In the genomic region with DNA sequence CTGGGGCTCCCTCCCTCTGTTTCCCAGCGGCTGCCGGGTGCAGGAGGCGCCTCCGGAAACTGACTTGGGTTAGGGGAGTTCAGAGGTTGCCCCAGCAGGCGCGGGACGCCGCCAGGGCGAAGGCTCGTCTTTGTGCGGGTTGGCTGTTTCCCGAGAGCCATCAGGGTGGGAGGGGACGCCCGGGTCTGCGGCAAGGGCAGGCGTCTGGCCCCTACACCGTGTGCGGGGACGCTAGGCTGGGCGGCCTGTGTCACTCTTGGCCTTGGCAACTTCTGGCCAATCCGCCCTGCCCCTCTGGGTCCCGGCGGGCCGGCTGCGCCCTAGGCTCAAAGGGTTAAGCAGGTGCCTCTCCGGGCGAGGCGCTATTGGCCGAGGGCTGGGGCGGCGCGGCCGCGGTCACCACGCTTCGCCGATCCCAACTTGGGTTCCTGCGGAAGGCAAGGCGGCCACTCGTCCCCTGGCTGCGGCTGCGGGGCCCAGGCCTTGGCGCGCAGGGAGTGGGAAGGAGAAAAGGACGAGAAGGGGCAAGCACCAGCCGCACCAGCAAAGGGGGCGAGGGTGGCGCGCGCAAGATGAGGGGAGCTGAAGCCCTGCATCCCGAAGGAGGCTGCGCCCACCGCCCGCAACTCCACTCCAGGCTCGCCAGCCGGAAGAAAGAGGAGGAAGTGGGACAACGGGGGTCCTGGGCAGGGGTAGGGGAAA, we compare ENCODE assay signal across 11 cellular contexts. TPM values are rescaled to one million over a fixed set of nuclear protein-coding genes. Genes with fewer than 3 reads are reported as not detected.
DNase-seq lines count a peak whose midpoint lies in the region; TF ChIP-seq lines count a peak whose summit lies in the region.
"Had no signal": no experiment of that assay in that cellular context is flagged by ENCODE, and none has a peak within 500 bp of the region (broad histone marks: within the 10 kb centered on the region; RNA-seq: fewer than 3 reads in every experiment).

No MANE protein-coding gene starts in this region.

- TF ChIP-seq POLR2A in vagina (IDR thresholded peaks at IDR 0.05): no peak

- in situ Hi-C loops in mammary epithelial cell (cut with MboI; ENCODE audit: low sequenced_read_pairs in 2 of 2): no loop called here

- H3K36me3 ChIP-seq in mammary epithelial cell (ENCODE audit: insufficient read depth, low read length) (no peaks in the 10 kb centered on the region), cardiac muscle cell (no peaks in the 10 kb centered on the region), neural progenitor cell (no peaks in the 10 kb centered on the region), vagina (no peaks in the 10 kb centered on the region)

- H2AFZ ChIP-seq in mammary epithelial cell (ENCODE audit: low read depth, low read length) (no peak overlapping the region), neural progenitor cell (replicated peaks) (peak overlapping the region; percentile 95)

- no peak overlapping the region for H3K4me3 ChIP-seq in mammary epithelial cell (replicated peaks in 1 of 3; ENCODE audit: insufficient read depth in 1 of 3, low read depth in 2 of 3, low read length in 3 of 3)
- peak overlapping the region; percentile 18 for H3K4me3 ChIP-seq in cardiac muscle cell
- peak overlapping the region; percentile 63 for H3K4me3 ChIP-seq in neural progenitor cell
- H3K4me3 ChIP-seq in vagina: peak overlapping the region; percentile 43 to 52

- H3K36me3 Mint-ChIP-seq in MCF 10A (ENCODE audit: insufficient read depth, unreplicated experiment) (no peaks in the 10 kb centered on the region), neural progenitor cell (no peaks in the 10 kb centered on the region), HFFc6 (ENCODE audit: low read depth) (no peaks in the 10 kb centered on the region)
- H3K36me3 Mint-ChIP-seq: activated naive CD8-positive, alpha-beta T cell treated with anti-CD3 and anti-CD28 coated beads, Interleukin-2, amount 10 ng/mL, durations not matched to agents 7 days and 5 days had no signal

- H3K79me2 ChIP-seq in mammary epithelial cell (ENCODE audit: insufficient read depth, low read length): no peaks in the 10 kb centered on the region
- no peaks in the 10 kb centered on the region for H3K79me2 ChIP-seq in neural progenitor cell (ENCODE audit: low read depth)

- H3K27ac Mint-ChIP-seq in MCF 10A (ENCODE audit: low read depth, unreplicated experiment) (no peak overlapping the region), neural progenitor cell (peak overlapping the region; percentile 96), HFFc6 (no peak overlapping the region)
- H3K27ac Mint-ChIP-seq: activated naive CD8-positive, alpha-beta T cell treated with anti-CD3 and anti-CD28 coated beads, Interleukin-2, amount 10 ng/mL, durations not matched to agents 7 days and 5 days had no signal

- DNase-seq in MCF 10A (ENCODE audit: unreplicated experiment): no peak
- DNase-seq in mammary epithelial cell: no peak
- DNase-seq in cardiac muscle cell (ENCODE audit: low read depth in 1 of 2, low spot score in 1 of 2): peak in 1 of 2 donors; percentile 29
- peak; percentile 67 for DNase-seq in neural progenitor cell (ENCODE audit: low spot score)
- no peak for DNase-seq in vagina (ENCODE audit: extremely low spot score in 2 of 2)
- DNase-seq in SW480 (ENCODE audit: low spot score): no peak
- no peak for DNase-seq in HFFc6
- DNase-seq in amniotic stem cell (lab: John Stamatoyannopoulos, UW): no peak
- DNase-seq: naive B cell, NCI-H1436 had no signal

- peaks cover 43% of the 10 kb centered on the region for H3K27me3 ChIP-seq in mammary epithelial cell (ENCODE audit: insufficient read depth, low read length)
- peaks cover 96% of the 10 kb centered on the region for H3K27me3 ChIP-seq in cardiac muscle cell
- H3K27me3 ChIP-seq in neural progenitor cell: peaks cover 88% of the 10 kb centered on the region
- peaks cover 5% of the 10 kb centered on the region for H3K27me3 ChIP-seq in vagina

- H4K20me1 ChIP-seq in mammary epithelial cell (ENCODE audit: insufficient read depth, low read length) (no peaks in the 10 kb centered on the region), neural progenitor cell (ENCODE audit: low read depth) (peaks cover 30% of the 10 kb centered on the region)

- POLR2A ChIA-PET in MCF 10A (lab: Yijun Ruan, JAX): no interaction called here

- H3K27me3 Mint-ChIP-seq in MCF 10A (ENCODE audit: insufficient read depth, unreplicated experiment): peaks cover 52% of the 10 kb centered on the region
- H3K27me3 Mint-ChIP-seq in neural progenitor cell (ENCODE audit: insufficient read depth, low read depth): peaks cover 15% of the 10 kb centered on the region
- peaks cover 51% of the 10 kb centered on the region for H3K27me3 Mint-ChIP-seq in HFFc6 (ENCODE audit: insufficient read depth)

- H3K9ac ChIP-seq in mammary epithelial cell (ENCODE audit: insufficient read depth, low read length) (no peak overlapping the region), neural progenitor cell (no peak overlapping the region)

- no peaks in the 10 kb centered on the region for H3K9me3 Mint-ChIP-seq in MCF 10A (ENCODE audit: unreplicated experiment)
- no peaks in the 10 kb centered on the region for H3K9me3 Mint-ChIP-seq in neural progenitor cell
- no peaks in the 10 kb centered on the region for H3K9me3 Mint-ChIP-seq in HFFc6
- H3K9me3 Mint-ChIP-seq: activated naive CD8-positive, alpha-beta T cell treated with anti-CD3 and anti-CD28 coated beads, Interleukin-2, amount 10 ng/mL, durations not matched to agents 7 days and 5 days had no signal

- dilution Hi-C loops in mammary epithelial cell (cut with HindIII; ENCODE audit: low sequenced_read_pairs): no loop called here

- H3K9me3 ChIP-seq in mammary epithelial cell (replicated peaks; ENCODE audit: insufficient read depth, low read length) (no peaks in the 10 kb centered on the region), cardiac muscle cell (ENCODE audit: low read depth) (no peaks in the 10 kb centered on the region), neural progenitor cell (ENCODE audit: low read depth) (no peaks in the 10 kb centered on the region), vagina (no peaks in the 10 kb centered on the region)

- H3K4me3 Mint-ChIP-seq in MCF 10A (ENCODE audit: unreplicated experiment) (peak overlapping the region; percentile 67), neural progenitor cell (peak overlapping the region; percentile 96), HFFc6 (no peak overlapping the region; the same call in 1 of the 2 replicates)

- peaks cover 10% of the 10 kb centered on the region for H3K4me1 ChIP-seq in mammary epithelial cell (ENCODE audit: insufficient read depth, low read length)
- H3K4me1 ChIP-seq in cardiac muscle cell (ENCODE audit: low read depth): peaks cover 16% of the 10 kb centered on the region
- peaks cover 22% of the 10 kb centered on the region for H3K4me1 ChIP-seq in neural progenitor cell
- peaks cover 32% of the 10 kb centered on the region for H3K4me1 ChIP-seq in vagina

- H3K4me2 ChIP-seq in mammary epithelial cell (ENCODE audit: insufficient read depth, low read depth, low read length): no peak overlapping the region
- H3K4me2 ChIP-seq in neural progenitor cell: peak overlapping the region; percentile 98

- peaks cover 45% of the 10 kb centered on the region for H3F3A ChIP-seq in neural progenitor cell (ENCODE audit: low read depth)

- WGBS in mammary epithelial cell (ENCODE audit: low coverage, missing lambda C conversion rate): 22% methylated on average over 18 of the region's 57 CpGs

- no peak overlapping the region for H3K27ac ChIP-seq in mammary epithelial cell (ENCODE audit: insufficient read depth, low read depth, low read length)
- H3K27ac ChIP-seq in cardiac muscle cell: no peak overlapping the region
- no peak overlapping the region for H3K27ac ChIP-seq in neural progenitor cell
- no peak overlapping the region for H3K27ac ChIP-seq in vagina

- BruUV-seq in MCF 10A (replicated peaks; lab: Mats Ljungman, UMichigan): no TSS peak
- BruUV-seq in mammary epithelial cell (replicated peaks; lab: Mats Ljungman, UMichigan): no TSS peak

- CTCF ChIA-PET in MCF 10A (lab: Yijun Ruan, JAX): no interaction called here
- CTCF ChIA-PET in mammary epithelial cell (lab: Charles Lee; ENCODE audit: low non-redundant PET): no interaction called here

- intact Hi-C loops in MCF 10A (cut with micrococcal nuclease): loop anchor here (10.0 kb wide), 1 partner anchor 338 kb away; no protein-coding TSS in a partner anchor
- intact Hi-C loops in mammary epithelial cell (cut with micrococcal nuclease): loop anchor here (10.0 kb wide), 2 partner anchors 228 to 338 kb away; no protein-coding TSS in a partner anchor
- intact Hi-C loops in vagina (cut with DNase I): no loop called here

- TF ChIP-seq CTCF in MCF 10A (IDR thresholded peaks at IDR 0.05; ENCODE audit: unreplicated experiment): no peak
- TF ChIP-seq CTCF in mammary epithelial cell (conservative IDR thresholded peaks at IDR 0.05 in 1 of 2, IDR thresholded peaks at IDR 0.05 in 1 of 2; ENCODE audit: extremely low read depth in 1 of 2, insufficient read depth in 1 of 2, low read depth in 1 of 2, low read length in 2 of 2): no peak
- no peak for TF ChIP-seq CTCF in cardiac muscle cell (IDR thresholded peaks at IDR 0.05; ENCODE audit: low read depth, low read length)
- no peak for TF ChIP-seq CTCF in neural progenitor cell (IDR thresholded peaks at IDR 0.05)
- no peak for TF ChIP-seq CTCF in vagina (IDR thresholded peaks at IDR 0.05)
- TF ChIP-seq CTCF in HFFc6 (IDR thresholded peaks at IDR 0.05): no peak

- peaks cover 2% of the 10 kb centered on the region for H3K4me1 Mint-ChIP-seq in MCF 10A (ENCODE audit: insufficient read depth, unreplicated experiment)
- H3K4me1 Mint-ChIP-seq in neural progenitor cell: peaks cover 36% of the 10 kb centered on the region
- peaks cover 14% of the 10 kb centered on the region for H3K4me1 Mint-ChIP-seq in HFFc6 (ENCODE audit: low read depth)
- H3K4me1 Mint-ChIP-seq: activated naive CD8-positive, alpha-beta T cell treated with anti-CD3 and anti-CD28 coated beads, Interleukin-2, amount 10 ng/mL, durations not matched to agents 7 days and 5 days had no signal

RNA-seq across cellular contexts. Expression of a gene that starts 5.6 kb away (rescaled TPM):
- total RNA-seq in MCF 10A (2022): 0.35 and 0.79 TPM in 2 replicates
- under 1 TPM in 1 of 2 donors, not detected in 1; 0.33 TPM for total RNA-seq in mammary epithelial cell
- polyA plus RNA-seq in mammary epithelial cell: 0.01 TPM
- polyA minus RNA-seq in mammary epithelial cell: not detected
- 0.18 and 0.32 TPM in 2 replicates for total RNA-seq in cardiac muscle cell
- 0.18 and 0.82 TPM in 2 replicates for polyA plus RNA-seq in cardiac muscle cell
- 0.25 TPM in 1 of 2 replicates, not detected in the other for total RNA-seq in neural progenitor cell (ENCODE audit: low replicate concordance)
- total RNA-seq in vagina: 1.2 TPM
- total RNA-seq in HFFc6 (2021; fragmentation: NEBNext Ultra II Directional; extraction: Animal tissue kit (Norgen Biotek cat#: 25700)): not detected
- total RNA-seq: activated naive CD8-positive, alpha-beta T cell treated with anti-CD3 and anti-CD28 coated beads, Interleukin-2, amount 10 ng/mL, durations not matched to agents 7 days and 5 days had no signal

Comparison
In these comparisons a context has a peak if more than half of its experiments do, and no peak if none do; other contexts are left out.
1. H3K4me3 ChIP-seq: peak in cardiac muscle cell (single experiment), neural progenitor cell (single experiment) and vagina (2 of 2); none in mammary epithelial cell (0 of 3).